In genomic region chr10:91369978-91370589, GRCh38 we compare ENCODE assay signal across 8 cellular contexts. TPM values are rescaled to one million over a fixed set of nuclear protein-coding genes. Genes with fewer than 3 reads are reported as not detected.
DNase-seq lines count a peak whose midpoint lies in the region; FAIRE-seq and TF ChIP-seq lines count a peak whose summit lies in the region.
"Not testable (repeated sequence)": the region's sequence is repeated elsewhere in the genome, so short reads cannot be mapped to it uniquely, and the experiment has no call there.

No MANE protein-coding gene starts in this region.

- H4K20me1 ChIP-seq in osteoblast (ENCODE audit: insufficient read depth, low read length) = not testable (repeated sequence)

- intact Hi-C loops in left ventricle myocardium inferior (cut with micrococcal nuclease) = not testable (repeated sequence)

- not testable (repeated sequence) for H3K27ac ChIP-seq in VCaP; left ventricle myocardium inferior (replicated peaks); osteoblast (ENCODE audit: low read depth, low read length)

- not testable (repeated sequence) for H3K27me3 ChIP-seq in left ventricle myocardium inferior (ENCODE audit: low read depth); osteoblast (ENCODE audit: insufficient read depth, low read length)

- H3K4me2 ChIP-seq in osteoblast (ENCODE audit: insufficient read depth, low read length) = not testable (repeated sequence)

- not testable (repeated sequence) for H3K36me3 ChIP-seq in left ventricle myocardium inferior; osteoblast (ENCODE audit: insufficient read depth, low read length)

- FAIRE-seq in A204.1 (lab: Jason Lieb, UNC) = peak; percentile 83

- H3K4me3 ChIP-seq in left ventricle myocardium inferior; osteoblast (ENCODE audit: insufficient read depth, low read length): not testable (repeated sequence)

- H3K9me3 ChIP-seq in left ventricle myocardium inferior (replicated peaks) = peaks cover 35% of the 10 kb centered on the region
- not testable (repeated sequence) for H3K9me3 ChIP-seq in osteoblast (ENCODE audit: low read depth, low read length)

- H2AFZ ChIP-seq in osteoblast (ENCODE audit: low read length) = not testable (repeated sequence)

- TF ChIP-seq CTCF in VCaP (conservative IDR thresholded peaks at IDR 0.05) (peak; percentile 82), left ventricle myocardium inferior (IDR thresholded peaks at IDR 0.05; ENCODE audit: borderline replicate concordance) (peak; percentile 60), osteoblast (IDR thresholded peaks at IDR 0.05; ENCODE audit: extremely low read depth, low read depth, low read length) (peak; percentile 59)

- H3K4me1 ChIP-seq in left ventricle myocardium inferior = peaks cover 19% of the 10 kb centered on the region
- not testable (repeated sequence) for H3K4me1 ChIP-seq in osteoblast (ENCODE audit: insufficient read depth, low read length)

- H3K79me2 ChIP-seq in osteoblast (ENCODE audit: insufficient read depth, low read length) = not testable (repeated sequence)

- peak; percentile 66 for DNase-seq in GM03348 (ENCODE audit: low spot score)
- DNase-seq in HT1080 (ENCODE audit: low read depth) = peak; percentile 43
- peak; percentile 1 for DNase-seq in NCI-H2227 (lab: John Stamatoyannopoulos, UW; ENCODE audit: unreplicated experiment)
- peak; percentile 45 to 62 for DNase-seq in dermis microvascular lymphatic vessel endothelial cell (ENCODE audit: low read depth in 2 of 2)
- not testable (repeated sequence) for DNase-seq in left ventricle myocardium inferior
- DNase-seq in osteoblast (ENCODE audit: insufficient read length, low spot score, missing footprints) = peak; percentile 13

RNA-seq across cellular contexts. Expression of gene HECTD2, which starts 40.1 kb away (rescaled TPM):
- total RNA-seq in HT1080 (2014; rRNA removed; shearing (Covaris generic)) = 3.8 and 7.1 TPM in 2 replicates
- 3.7 and 6.9 TPM in 2 replicates for polyA plus RNA-seq in HT1080 (2015; cell fraction: cytosol; rRNA removed)
- polyA plus RNA-seq in HT1080 (2015; cell fraction: nucleus; rRNA removed) = 14.6 and 14.7 TPM in 2 replicates
- 4.1 and 6.2 TPM in 2 replicates for total RNA-seq in dermis microvascular lymphatic vessel endothelial cell
- total RNA-seq in left ventricle myocardium inferior = 6.0 TPM
- 15.9 and 17.1 TPM in 2 replicates for total RNA-seq in osteoblast
